ENCODE assay signal across 8 cellular contexts in genomic region chrX:53442322-53442631, GRCh38. TPM values are rescaled to one million over a fixed set of nuclear protein-coding genes. Genes with fewer than 3 reads are reported as not detected.
A peak's percentile ranks its signal among the peaks of the same experiment; 100 is the strongest.
DNase-seq lines count a peak whose midpoint lies in the region; ATAC-seq and TF ChIP-seq lines count a peak whose summit lies in the region.

No MANE protein-coding gene starts in this region.

- H3K79me2 ChIP-seq in PC-3 (ENCODE audit: low read length) (no peaks in the 10 kb centered on the region), fibroblast of lung (ENCODE audit: control insufficient read depth, insufficient read depth, low read length) (no peaks in the 10 kb centered on the region)

- H3K27me3 ChIP-seq in left ventricle myocardium inferior (ENCODE audit: low read depth) (no peaks in the 10 kb centered on the region), PC-3 (ENCODE audit: low read length) (no peaks in the 10 kb centered on the region), fibroblast of lung (ENCODE audit: control insufficient read depth, insufficient read depth, low read length) (no peaks in the 10 kb centered on the region), transverse colon (no peaks in the 10 kb centered on the region)

- no peak for TF ChIP-seq EP300 in transverse colon (IDR thresholded peaks at IDR 0.05; ENCODE audit: low read depth)

- H3K9me2 ChIP-seq in PC-3 (replicated peaks; ENCODE audit: low read length): no peaks in the 10 kb centered on the region

- H3K9ac ChIP-seq in PC-3 (ENCODE audit: low read length) (peak overlapping the region; percentile 76; the same call in 1 of the 2 replicates), fibroblast of lung (ENCODE audit: insufficient read depth, low read length) (no peak overlapping the region)

- WGBS in transverse colon (ENCODE audit: low coverage in 1 of 2), 2 donors: 75% methylated on average over 1 of the region's 1 CpG; no CpG with 5 or more reads in 1 of the 2 donors

- H2AFZ ChIP-seq in PC-3 (ENCODE audit: low read length): peak overlapping the region; percentile 92
- no peak overlapping the region for H2AFZ ChIP-seq in fibroblast of lung (ENCODE audit: low read length)

- H3K9me3 ChIP-seq in left ventricle myocardium inferior (replicated peaks): no peaks in the 10 kb centered on the region
- H3K9me3 ChIP-seq in PC-3 (ENCODE audit: low read length): no peaks in the 10 kb centered on the region
- no peaks in the 10 kb centered on the region for H3K9me3 ChIP-seq in fibroblast of lung (ENCODE audit: control insufficient read depth, insufficient read depth, low read depth, low read length)
- H3K9me3 ChIP-seq in transverse colon: no peaks in the 10 kb centered on the region

- CTCF ChIA-PET in PC-3 (lab: Charles Lee): no interaction called here

- H3F3A ChIP-seq in PC-3 (ENCODE audit: low read length, unreplicated experiment): no peaks in the 10 kb centered on the region

- intact Hi-C loops in left ventricle myocardium inferior (cut with micrococcal nuclease) (no loop called here), Right ventricle myocardium inferior (cut with DNase I) (no loop called here), PC-3 (cut with micrococcal nuclease) (no loop called here), transverse colon (cut with DNase I; ENCODE audit: low total_unique reads) (no loop called here)

- H3K27ac ChIP-seq in left ventricle myocardium inferior (replicated peaks) (peak overlapping the region; percentile 52), PC-3 (ENCODE audit: low read length) (no peak overlapping the region), fibroblast of lung (ENCODE audit: insufficient read depth, low read length) (no peak overlapping the region), transverse colon (peak overlapping the region in 3 of 4 donors; percentile 78 to 86 (median 84))

- TF ChIP-seq POLR2A in transverse colon (IDR thresholded peaks at IDR 0.05): no peak

- H3K4me3 ChIP-seq in left ventricle myocardium inferior (peak overlapping the region; percentile 63), PC-3 (ENCODE audit: low read length) (peak overlapping the region; percentile 68), fibroblast of lung (replicated peaks in 1 of 4; ENCODE audit: control extremely low read depth in 1 of 4, insufficient read depth in 1 of 4, low read depth in 3 of 4, low read length in 4 of 4) (no peak overlapping the region), transverse colon (peak overlapping the region in 1 of 4 donors; percentile 40)

- TF ChIP-seq CTCF in left ventricle myocardium inferior (IDR thresholded peaks at IDR 0.05; ENCODE audit: borderline replicate concordance) (no peak), PC-3 (conservative IDR thresholded peaks at IDR 0.05; ENCODE audit: low read depth, low read length) (no peak), fibroblast of lung (conservative IDR thresholded peaks at IDR 0.05 in 1 of 2, IDR thresholded peaks at IDR 0.05 in 1 of 2; ENCODE audit: low read depth in 1 of 2, low read length in 2 of 2) (no peak), transverse colon (IDR thresholded peaks at IDR 0.05) (no peak)

- ATAC-seq in Right ventricle myocardium inferior (no peak), PC-3 (no peak), GM18861 (IDR thresholded peaks at IDR 0.05; ENCODE audit: unreplicated experiment) (no peak)
- no peak for ATAC-seq in activated CD4-positive, CD25-positive, alpha-beta regulatory T cell treated with anti-CD3 and anti-CD28 coated beads, Interleukin-2, amount 50 U/mL, for 24 hours

- H3K4me2 ChIP-seq in PC-3 (ENCODE audit: low read length): peak overlapping the region; percentile 97
- H3K4me2 ChIP-seq in fibroblast of lung (ENCODE audit: extremely low read depth, insufficient read depth, low read length): peak overlapping the region; percentile 85

- H3K4me1 ChIP-seq in left ventricle myocardium inferior (peaks cover 13% of the 10 kb centered on the region), PC-3 (ENCODE audit: insufficient read depth, low read length) (peaks cover 12% of the 10 kb centered on the region), fibroblast of lung (ENCODE audit: control insufficient read depth, extremely low read depth, insufficient read depth, low read length) (peaks cover 2% of the 10 kb centered on the region), transverse colon (peaks cover 0 to 13% (median 2%) of the 10 kb centered on the region in 4 donors)

- POLR2A ChIA-PET in PC-3 (lab: Charles Lee; ENCODE audit: unreplicated experiment): interaction anchor here (0.7 kb wide), 1 partner anchor 19 kb away, joined by 3 read pairs; the partner anchor contains the start of gene RIBC1

- no TSS peak for BruUV-seq in PC-3 (replicated peaks; lab: Mats Ljungman, UMichigan)

- in situ Hi-C loops in transverse colon (cut with MboI; ENCODE audit: low pct_ligation_motif_present in 1 of 4, low pct_unique_long_range_greater_than_20kb in 1 of 4, low sequenced_read_pairs in 3 of 4): loop anchor here in 2 of 4 donors (10.0 to 25.0 kb wide), 2 partner anchors 127 to 130 kb away; no protein-coding TSS in a partner anchor

- H3K36me3 ChIP-seq in left ventricle myocardium inferior: no peaks in the 10 kb centered on the region
- no peaks in the 10 kb centered on the region for H3K36me3 ChIP-seq in PC-3 (ENCODE audit: low read depth, low read length)
- no peaks in the 10 kb centered on the region for H3K36me3 ChIP-seq in fibroblast of lung (ENCODE audit: control insufficient read depth, insufficient read depth, low read length)
- H3K36me3 ChIP-seq in transverse colon: no peaks in the 10 kb centered on the region

- H4K20me1 ChIP-seq in PC-3 (ENCODE audit: low read length) (no peaks in the 10 kb centered on the region), fibroblast of lung (ENCODE audit: control insufficient read depth, extremely low read depth, insufficient read depth, low read length) (no peaks in the 10 kb centered on the region)

- no peak for DNase-seq in left ventricle myocardium inferior
- no peak for DNase-seq in Right ventricle myocardium inferior (ENCODE audit: missing footprints)
- DNase-seq in PC-3: no peak
- no peak for DNase-seq in fibroblast of lung (ENCODE audit: low read depth in 2 of 2)
- DNase-seq in transverse colon: no peak
- no peak for DNase-seq in SK-N-DZ (ENCODE audit: low spot score)

RNA-seq across cellular contexts. Expression of gene HSD17B10, which starts 8.1 kb away (rescaled TPM):
- total RNA-seq in left ventricle myocardium inferior (109 TPM), Right ventricle myocardium inferior (116 TPM), PC-3 (2014; rRNA removed) (181 and 191 TPM in 2 replicates), fibroblast of lung (41.6 and 46.0 TPM in 2 replicates), transverse colon (10 to 100 TPM; 12.5 to 47.5 (median 42.2) TPM)
- polyA plus RNA-seq in fibroblast of lung: 62.3 and 103 TPM in 2 replicates
- polyA plus RNA-seq in fibroblast of lung (2012): 76.2 and 134 TPM in 2 replicates
- 113 and 158 TPM in 2 replicates for polyA minus RNA-seq in fibroblast of lung (ENCODE audit: low replicate concordance)
- 183 and 254 TPM in 2 replicates for polyA plus RNA-seq in SK-N-DZ (2014; cell fraction: cytosol; rRNA removed)
- polyA plus RNA-seq in SK-N-DZ (2014; cell fraction: nucleus; rRNA removed): 96.7 and 126 TPM in 2 replicates

RNA-seq across cellular contexts. Expression of gene RIBC1, which starts 19.6 kb away (rescaled TPM):
- 0.49 TPM for total RNA-seq in left ventricle myocardium inferior
- total RNA-seq in Right ventricle myocardium inferior: 0.62 TPM
- total RNA-seq in PC-3 (2014; rRNA removed): 0.29 and 1.6 TPM in 2 replicates
- total RNA-seq in fibroblast of lung: 0.77 and 1.3 TPM in 2 replicates
- 0.15 TPM in 2 replicates for polyA plus RNA-seq in fibroblast of lung
- polyA plus RNA-seq in fibroblast of lung (2012): 0.34 and 0.47 TPM in 2 replicates
- polyA minus RNA-seq in fibroblast of lung (ENCODE audit: low replicate concordance): not detected in 2 replicates
- 1 to 10 TPM in 1 of 4 donors, under 1 TPM in 1, not detected in 2; 0.79 to 1.1 TPM for total RNA-seq in transverse colon
- polyA plus RNA-seq in SK-N-DZ (2014; cell fraction: cytosol; rRNA removed): 1.5 and 1.7 TPM in 2 replicates
- 1.6 TPM in 2 replicates for polyA plus RNA-seq in SK-N-DZ (2014; cell fraction: nucleus; rRNA removed)

RNA-seq across cellular contexts. Expression of gene SMC1A, which starts 19.8 kb away (rescaled TPM):
- total RNA-seq in left ventricle myocardium inferior: 35.9 TPM
- 36.9 TPM for total RNA-seq in Right ventricle myocardium inferior
- total RNA-seq in PC-3 (2014; rRNA removed): 47.6 and 48.1 TPM in 2 replicates
- total RNA-seq in fibroblast of lung: 7.7 and 9.6 TPM in 2 replicates
- polyA plus RNA-seq in fibroblast of lung: 23.5 and 53.3 TPM in 2 replicates
- polyA plus RNA-seq in fibroblast of lung (2012): 20.4 and 45.4 TPM in 2 replicates
- polyA minus RNA-seq in fibroblast of lung (ENCODE audit: low replicate concordance): 11.2 and 22.9 TPM in 2 replicates
- total RNA-seq in transverse colon: 100 to 1,000 TPM in 1 of 4 donors, 10 to 100 TPM in 3; 25.3 to 113 (median 52.9) TPM
- 44.9 and 46.5 TPM in 2 replicates for polyA plus RNA-seq in SK-N-DZ (2014; cell fraction: cytosol; rRNA removed)
- polyA plus RNA-seq in SK-N-DZ (2014; cell fraction: nucleus; rRNA removed): 35.5 and 56.8 TPM in 2 replicates

Comparison
In these comparisons a context has a peak if more than half of its experiments do, and no peak if none do; other contexts are left out.
1. H3K27ac ChIP-seq: peak in left ventricle myocardium inferior (single experiment) and transverse colon (3 of 4); none in PC-3 (single experiment) and fibroblast of lung (single experiment).
2. H3K4me3 ChIP-seq: peak in left ventricle myocardium inferior (single experiment) and PC-3 (single experiment); none in fibroblast of lung (0 of 4).